In the genomic region with DNA sequence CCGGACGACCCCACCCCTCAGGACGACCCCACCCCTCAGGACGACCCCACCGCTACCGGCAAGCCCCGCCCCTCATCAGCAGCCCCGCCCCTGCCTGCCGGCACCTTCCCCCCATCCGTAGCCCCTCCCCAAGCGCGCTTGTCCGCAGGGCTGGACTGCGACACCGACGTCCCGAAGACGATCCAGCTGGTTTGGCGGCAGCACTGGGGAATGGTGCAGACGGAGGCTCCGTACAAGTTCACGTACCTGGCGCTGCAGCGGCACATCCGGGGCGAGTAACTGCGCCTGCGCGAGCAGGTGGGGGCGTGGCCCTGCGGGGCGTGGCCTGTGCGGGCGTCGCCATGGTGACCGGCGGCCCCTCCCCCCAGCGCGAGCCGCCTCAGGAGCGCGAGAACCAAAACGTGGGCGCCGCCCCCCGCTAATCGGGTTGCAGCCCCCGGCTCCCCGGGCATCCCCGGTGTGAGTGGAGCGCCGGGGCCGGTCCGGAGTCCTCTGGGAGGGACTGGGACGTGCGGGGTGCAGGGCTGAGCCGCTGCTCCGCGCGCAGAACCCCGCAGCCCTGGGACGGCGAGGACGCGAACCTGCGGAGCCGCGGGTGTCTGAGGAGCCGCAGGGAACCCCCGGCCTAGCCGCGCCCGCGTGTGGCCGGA, we compare ENCODE assay signal across 8 cellular contexts. TPM values are rescaled to one million over a fixed set of nuclear protein-coding genes. Genes with fewer than 3 reads are reported as not detected.
DNase-seq lines count a peak whose midpoint lies in the region; ATAC-seq and TF ChIP-seq lines count a peak whose summit lies in the region.

No MANE protein-coding gene starts in this region.

- DNase-seq in CD4-positive, alpha-beta memory T cell = peak; percentile 87 to 92 (median 88)
- DNase-seq in MM.1S (peak; percentile 58), T-helper 2 cell (peak; percentile 80 to 87 (median 83)), anterior cingulate cortex (lab: John Stamatoyannopoulos, UW) (peak in 51 of 58 donors; percentile 4 to 73 (median 43)), hypothalamus (lab: John Stamatoyannopoulos, UW) (peak in 32 of 51 donors; percentile 6 to 63 (median 34)), gastrocnemius medialis (peak in 1 of 2 donors; percentile 42), globus pallidus (ENCODE audit: low spot score) (no peak)

- POLR2A ChIA-PET in CD4-positive, alpha-beta memory T cell (lab: Charles Lee; ENCODE audit: partially characterized antibody) = interaction anchor here (1.2 to 1.5 kb wide), 3 partner anchors 56 to 103 kb away, joined by 3 to 9 read pairs (median 3); partner anchors contain the start of genes ISG15 and PLEKHN1

- H3K27me3 ChIP-seq in CD4-positive, alpha-beta memory T cell (ENCODE audit: insufficient read depth, low read length) = no peaks in the 10 kb centered on the region
- H3K27me3 ChIP-seq in MM.1S (replicated peaks; ENCODE audit: insufficient read depth, low read length) (peaks cover 80% of the 10 kb centered on the region), gastrocnemius medialis (peaks cover 51 to 67% (median 63%) of the 10 kb centered on the region in 3 donors)

- TF ChIP-seq CTCF in MM.1S (IDR thresholded peaks at IDR 0.05; ENCODE audit: low read length) (no peak), gastrocnemius medialis (IDR thresholded peaks at IDR 0.05 in 4 of 5, conservative IDR thresholded peaks at IDR 0.05 in 1 of 5) (no peak)

- peak overlapping the region in 4 of 7 donors; percentile 42 to 88 (median 64) for H3K27ac Mint-ChIP-seq in CD4-positive, alpha-beta memory T cell

- peaks cover 2 to 7% of the 10 kb centered on the region in 2 donors for H3K27me3 Mint-ChIP-seq in CD4-positive, alpha-beta memory T cell

- in situ Hi-C loops in gastrocnemius medialis (cut with MboI; ENCODE audit: low sequenced_read_pairs in 4 of 4) = loop anchor here in 2 of 4 donors (10.0 kb wide), 1 partner anchor 84 kb away; the partner anchor contains the start of gene PERM1 (in 2 of the 2)

- H3K9me3 ChIP-seq in CD4-positive, alpha-beta memory T cell (ENCODE audit: control insufficient read depth in 1 of 2, low read length in 2 of 2) = no peaks in the 10 kb centered on the region
- H3K9me3 ChIP-seq in MM.1S (replicated peaks; ENCODE audit: insufficient read depth, low read length) (no peaks in the 10 kb centered on the region), gastrocnemius medialis (no peaks in the 10 kb centered on the region)

- TF ChIP-seq POLR2A in gastrocnemius medialis (IDR thresholded peaks at IDR 0.05) = no peak

- no peaks in the 10 kb centered on the region for H4K20me1 ChIP-seq in MM.1S (ENCODE audit: insufficient read depth, low read length)

- intact Hi-C loops in CD4-positive, alpha-beta memory T cell (cut with micrococcal nuclease) = loop anchor here (1.0 kb wide), 3 partner anchors 10 to 238 kb away; partner anchors contain the start of genes ACAP3 and C1orf159
- intact Hi-C loops in gastrocnemius medialis (cut with DNase I; ENCODE audit: low total_unique reads) = no loop called here

- H3K4me3 Mint-ChIP-seq in CD4-positive, alpha-beta memory T cell = peak overlapping the region; percentile 63 to 88 (median 74)

- H3K79me2 ChIP-seq in MM.1S (ENCODE audit: low read length) = no peaks in the 10 kb centered on the region

- no peaks in the 10 kb centered on the region for H3K36me3 ChIP-seq in CD4-positive, alpha-beta memory T cell (ENCODE audit: insufficient read depth, low read length)
- H3K36me3 ChIP-seq in MM.1S (replicated peaks; ENCODE audit: insufficient read depth, low read length) (no peaks in the 10 kb centered on the region), gastrocnemius medialis (no peaks in the 10 kb centered on the region)

- no peaks in the 10 kb centered on the region for H3F3A ChIP-seq in MM.1S (ENCODE audit: insufficient read depth, low read length)

- H2AFZ ChIP-seq in MM.1S (ENCODE audit: low read length) = no peak overlapping the region

- no peaks in the 10 kb centered on the region for H3K9me2 ChIP-seq in MM.1S (replicated peaks; ENCODE audit: insufficient read depth, low read length)

- ATAC-seq in GM19463 (IDR thresholded peaks at IDR 0.05; ENCODE audit: unreplicated experiment) = peak; percentile 49
- peak; percentile 35 to 65 for ATAC-seq in gastrocnemius medialis

- H3K27ac ChIP-seq in CD4-positive, alpha-beta memory T cell (ENCODE audit: low read depth, low read length) = peak overlapping the region; percentile 51
- peak overlapping the region; percentile 23; the same call in 1 of the 2 replicates for H3K27ac ChIP-seq in MM.1S (ENCODE audit: low read length)
- H3K27ac ChIP-seq in gastrocnemius medialis = no peak overlapping the region

- H3K4me1 Mint-ChIP-seq in CD4-positive, alpha-beta memory T cell = peaks cover 0 to 8% (median 2%) of the 10 kb centered on the region in 4 donors

- peaks cover 12% of the 10 kb centered on the region for H3K4me1 ChIP-seq in CD4-positive, alpha-beta memory T cell (ENCODE audit: insufficient read depth, low read length)
- H3K4me1 ChIP-seq in MM.1S (ENCODE audit: low read length) (peaks cover 1% of the 10 kb centered on the region; the same call in 1 of the 2 replicates), gastrocnemius medialis (peaks cover 0 to 3% of the 10 kb centered on the region in 2 donors)

- no peaks in the 10 kb centered on the region for H3K36me3 Mint-ChIP-seq in CD4-positive, alpha-beta memory T cell

- no peak overlapping the region for H3K9ac ChIP-seq in MM.1S (ENCODE audit: low read length)

- peak overlapping the region; percentile 45; the same call in 1 of the 2 replicates for H3K4me2 ChIP-seq in MM.1S (ENCODE audit: low read depth, low read length)

- peak overlapping the region in 1 of 2 donors; percentile 70 for H3K4me3 ChIP-seq in CD4-positive, alpha-beta memory T cell (ENCODE audit: low read length in 2 of 2)
- H3K4me3 ChIP-seq in MM.1S (ENCODE audit: low read length) (peak overlapping the region; percentile 53; the same call in 1 of the 2 replicates), gastrocnemius medialis (peak overlapping the region; percentile 44 to 70 (median 52))

- CTCF ChIA-PET in CD4-positive, alpha-beta memory T cell (lab: Charles Lee; ENCODE audit: partially characterized antibody) = interaction anchor here (1.0 kb wide), 1 partner anchor 67 kb away, joined by 3 read pairs; no protein-coding TSS in a partner anchor

- H3K9me3 Mint-ChIP-seq in CD4-positive, alpha-beta memory T cell = peaks cover 0 to 2% (median 0%) of the 10 kb centered on the region in 8 donors

RNA-seq across cellular contexts. Expression of gene RNF223, which starts 4.9 kb away (rescaled TPM):
- total RNA-seq in CD4-positive, alpha-beta memory T cell = not detected
- not detected for polyA plus RNA-seq in CD4-positive, alpha-beta memory T cell
- total RNA-seq in gastrocnemius medialis = not detected

RNA-seq across cellular contexts. Expression of gene C1orf159, which starts 46.7 kb away (rescaled TPM):
- total RNA-seq in CD4-positive, alpha-beta memory T cell = 10 to 100 TPM; 15.0 to 15.1 TPM
- polyA plus RNA-seq in CD4-positive, alpha-beta memory T cell = 1 to 10 TPM; 3.8 to 7.9 TPM
- total RNA-seq in gastrocnemius medialis = 1 to 10 TPM; 2.8 to 6.4 (median 5.3) TPM

RNA-seq across cellular contexts. Expression of gene AGRN, which starts 49.3 kb away (rescaled TPM):
- 1 to 10 TPM; 1.2 to 1.4 TPM for total RNA-seq in CD4-positive, alpha-beta memory T cell
- not detected for polyA plus RNA-seq in CD4-positive, alpha-beta memory T cell
- total RNA-seq in gastrocnemius medialis = 1 to 10 TPM; 2.0 to 3.8 (median 3.1) TPM

RNA-seq across cellular contexts. Expression of gene ISG15, which starts 55.9 kb away (rescaled TPM):
- total RNA-seq in CD4-positive, alpha-beta memory T cell = 10 to 100 TPM; 31.6 to 33.2 TPM
- 100 to 1,000 TPM; 212 to 309 TPM for polyA plus RNA-seq in CD4-positive, alpha-beta memory T cell
- 10 to 100 TPM in 2 of 4 donors, 1 to 10 TPM in 2; 4.3 to 37.6 (median 10.2) TPM for total RNA-seq in gastrocnemius medialis

Comparison
In these comparisons a context has a peak if more than half of its experiments do, and no peak if none do; other contexts are left out.
1. H3K27ac ChIP-seq: peak in CD4-positive, alpha-beta memory T cell (single experiment) and MM.1S (single experiment); none in gastrocnemius medialis (0 of 4).